20 cellular contexts compared by ENCODE assay signal in genomic region chr2:106053581-106053980, GRCh38.
DNase-seq lines count a peak whose midpoint lies in the region; ATAC-seq, FAIRE-seq and TF ChIP-seq lines count a peak whose summit lies in the region.
"Had no signal": no experiment of that assay in that cellular context is flagged by ENCODE, and none has a peak within 500 bp of the region (broad histone marks: within the 10 kb centered on the region; RNA-seq: fewer than 3 reads in every experiment).

No MANE protein-coding gene starts in this region.

- H3K36me3 ChIP-seq in BE2C = no peaks in the 10 kb centered on the region

- peak overlapping the region; percentile 62 for H3K27ac Mint-ChIP-seq in stimulated activated naive CD8-positive, alpha-beta T cell treated with anti-CD3 and anti-CD28 coated beads, Interleukin-15, Interleukin-2, amounts not matched to agents 100 ng/mL and 50 ng/mL, for 24 hours
- H3K27ac Mint-ChIP-seq in T-helper 17 cell = no peak overlapping the region
- peak overlapping the region in 1 of 2 donors; percentile 88 for H3K27ac Mint-ChIP-seq in effector memory CD8-positive, alpha-beta T cell
- H3K27ac Mint-ChIP-seq: activated T-helper 1 cell treated with anti-CD3 and anti-CD28 coated beads, Interleukin-12 subunit alpha, Interleukin-12 subunit beta, Interleukin-2, Interleukin-4 antibody, amounts not matched to agents 30 ng/mL and 10 ng/mL and 1 ng/mL, durations not matched to agents 14 hours and 24 hours and 36 hours; H9; IgD-negative memory B cell had no signal

- H3K27me3 ChIP-seq in BE2C = no peaks in the 10 kb centered on the region

- H3K4me1 Mint-ChIP-seq in stimulated activated naive CD8-positive, alpha-beta T cell treated with anti-CD3 and anti-CD28 coated beads, Interleukin-15, Interleukin-2, amounts not matched to agents 100 ng/mL and 50 ng/mL, for 24 hours (ENCODE audit: low read depth) = peaks cover 62% of the 10 kb centered on the region
- peaks cover 60% of the 10 kb centered on the region for H3K4me1 Mint-ChIP-seq in T-helper 17 cell
- peaks cover 51 to 59% of the 10 kb centered on the region in 2 donors for H3K4me1 Mint-ChIP-seq in effector memory CD8-positive, alpha-beta T cell (ENCODE audit: low read depth in 2 of 2)

- ATAC-seq in stimulated activated naive CD8-positive, alpha-beta T cell treated with anti-CD3 and anti-CD28 coated beads, Interleukin-15, Interleukin-2, amounts not matched to agents 100 U/mL and 50 U/mL, for 24 hours = no peak
- ATAC-seq in T-helper 17 cell (no peak), GM18505 (IDR thresholded peaks at IDR 0.05; ENCODE audit: unreplicated experiment) (no peak)
- ATAC-seq in effector memory CD8-positive, alpha-beta T cell (replicated peaks) = no peak

- DNase-seq in stimulated activated naive CD8-positive, alpha-beta T cell treated with anti-CD3 and anti-CD28 coated beads, Interleukin-15, Interleukin-2, amounts not matched to agents 100 U/mL and 50 U/mL, for 24 hours = no peak
- DNase-seq in T-helper 17 cell = no peak
- DNase-seq in effector memory CD8-positive, alpha-beta T cell = no peak
- DNase-seq in urothelium cell line (ENCODE audit: low spot score) = peak; percentile 70
- no peak for DNase-seq in stimulated activated CD4-positive, alpha-beta T cell treated with anti-CD3 and anti-CD28 coated beads, Interleukin-15, amount 100 ng/mL, for 24 hours
- DNase-seq in BE2C = no peak
- DNase-seq: activated CD4-positive, alpha-beta T cell treated with anti-CD3 and anti-CD28 coated beads for 1 hour; H9; kidney; naive B cell; NCI-H1436 treated with DMSO at 0.1 percent for 48 hours; NCI-H524 treated with DMSO at 0.1 percent for 48 hours; substantia nigra had no signal

- no peaks in the 10 kb centered on the region for H3K9me3 Mint-ChIP-seq in stimulated activated naive CD8-positive, alpha-beta T cell treated with anti-CD3 and anti-CD28 coated beads, Interleukin-15, Interleukin-2, amounts not matched to agents 100 ng/mL and 50 ng/mL, for 24 hours
- H3K9me3 Mint-ChIP-seq in effector memory CD8-positive, alpha-beta T cell = no peaks in the 10 kb centered on the region
- H3K9me3 Mint-ChIP-seq: activated T-helper 1 cell treated with anti-CD3 and anti-CD28 coated beads, Interleukin-12 subunit alpha, Interleukin-12 subunit beta, Interleukin-2, Interleukin-4 antibody, amounts not matched to agents 30 ng/mL and 10 ng/mL and 1 ng/mL, durations not matched to agents 14 hours and 24 hours and 36 hours had no signal

- peak; percentile 42 for FAIRE-seq in urothelium cell line (lab: Jason Lieb, UNC)
- FAIRE-seq: endometrium, G401.6, GM18507, kidney had no signal

- H3K4me1 ChIP-seq in BE2C = no peaks in the 10 kb centered on the region

- no peak overlapping the region for H3K4me3 ChIP-seq in BE2C (ENCODE audit: low read depth, low read length)

- TF ChIP-seq CTCF in BE2C (IDR thresholded peaks at IDR 0.05; ENCODE audit: low read depth, low read length) = no peak

- TF ChIP-seq POLR2A in GM18505 (IDR thresholded peaks at IDR 0.05; ENCODE audit: borderline replicate concordance, extremely low read depth, insufficient read depth, insufficient read length) = no peak

- no peaks in the 10 kb centered on the region for H3K27me3 Mint-ChIP-seq in stimulated activated naive CD8-positive, alpha-beta T cell treated with anti-CD3 and anti-CD28 coated beads, Interleukin-15, Interleukin-2, amounts not matched to agents 100 ng/mL and 50 ng/mL, for 24 hours
- H3K27me3 Mint-ChIP-seq in T-helper 17 cell = no peaks in the 10 kb centered on the region
- H3K27me3 Mint-ChIP-seq in effector memory CD8-positive, alpha-beta T cell = no peaks in the 10 kb centered on the region

- H3K9me3 ChIP-seq in T-helper 17 cell (ENCODE audit: control insufficient read depth, low read length, poor library complexity, severe bottlenecking) = no peaks in the 10 kb centered on the region
- no peaks in the 10 kb centered on the region for H3K9me3 ChIP-seq in BE2C

- peak overlapping the region; percentile 18 for H3K4me3 Mint-ChIP-seq in stimulated activated naive CD8-positive, alpha-beta T cell treated with anti-CD3 and anti-CD28 coated beads, Interleukin-15, Interleukin-2, amounts not matched to agents 100 ng/mL and 50 ng/mL, for 24 hours
- peak overlapping the region; percentile 75 for H3K4me3 Mint-ChIP-seq in T-helper 17 cell
- peak overlapping the region; percentile 72 to 73 for H3K4me3 Mint-ChIP-seq in effector memory CD8-positive, alpha-beta T cell
- H3K4me3 Mint-ChIP-seq: activated T-helper 1 cell treated with anti-CD3 and anti-CD28 coated beads, Interleukin-12 subunit alpha, Interleukin-12 subunit beta, Interleukin-2, Interleukin-4 antibody, amounts not matched to agents 30 ng/mL and 10 ng/mL and 1 ng/mL, durations not matched to agents 14 hours and 24 hours and 36 hours; H9; IgD-negative memory B cell had no signal

- H3K36me3 Mint-ChIP-seq in stimulated activated naive CD8-positive, alpha-beta T cell treated with anti-CD3 and anti-CD28 coated beads, Interleukin-15, Interleukin-2, amounts not matched to agents 100 ng/mL and 50 ng/mL, for 24 hours (ENCODE audit: low read depth) = no peaks in the 10 kb centered on the region
- peaks cover 2% of the 10 kb centered on the region for H3K36me3 Mint-ChIP-seq in T-helper 17 cell (ENCODE audit: low read depth)
- no peaks in the 10 kb centered on the region for H3K36me3 Mint-ChIP-seq in effector memory CD8-positive, alpha-beta T cell (ENCODE audit: insufficient read depth)
- H3K36me3 Mint-ChIP-seq: naive B cell had no signal

Comparison
In these comparisons a context has a peak if more than half of its experiments do, and no peak if none do; other contexts are left out.
1. H3K4me3 Mint-ChIP-seq: peak in every context shown above with its lines; median percentile 75 in T-helper 17 cell; 72 in effector memory CD8-positive, alpha-beta T cell; 18 in stimulated activated naive CD8-positive, alpha-beta T cell treated with anti-CD3 and anti-CD28 coated beads, Interleukin-15, Interleukin-2, amounts not matched to agents 100 ng/mL and 50 ng/mL, for 24 hours.